Comparison of ENCODE assay signal across 17 cellular contexts in genomic region chr7:1829111-1829510, GRCh38.
DNase-seq lines count a peak whose midpoint lies in the region; ATAC-seq and TF ChIP-seq lines count a peak whose summit lies in the region.
"Had no signal": no experiment of that assay in that cellular context is flagged by ENCODE, and none has a peak within 500 bp of the region (broad histone marks: within the 10 kb centered on the region; RNA-seq: fewer than 3 reads in every experiment).

No MANE protein-coding gene starts in this region.

- no peak for TF ChIP-seq CTCF in upper lobe of left lung (IDR thresholded peaks at IDR 0.05)

- no peak overlapping the region for H3K27ac Mint-ChIP-seq in activated naive CD4-positive, alpha-beta T cell treated with anti-CD3 and anti-CD28 coated beads, Interleukin-2, amount 10 ng/mL, durations not matched to agents 7 days and 5 days
- H3K27ac Mint-ChIP-seq: H9 had no signal

- TF ChIP-seq POLR2A in upper lobe of left lung (IDR thresholded peaks at IDR 0.05): no peak

- no peaks in the 10 kb centered on the region for H3K27me3 ChIP-seq in upper lobe of left lung
- no peaks in the 10 kb centered on the region for H3K27me3 ChIP-seq in effector memory CD4-positive, alpha-beta T cell (replicated peaks; ENCODE audit: control insufficient read depth, insufficient read depth, low read length, poor library complexity, severe bottlenecking)
- H3K27me3 ChIP-seq: BLaER1 treated with 17β-estradiol and CSF1 and Interleukin-3, amounts not matched to agents 10 nM and 100 nM had no signal

- H3K9me3 Mint-ChIP-seq in activated naive CD4-positive, alpha-beta T cell treated with anti-CD3 and anti-CD28 coated beads, Interleukin-2, amount 10 ng/mL, durations not matched to agents 7 days and 5 days: peaks cover 23% of the 10 kb centered on the region

- CTCF ChIA-PET in activated naive CD4-positive, alpha-beta T cell treated with anti-CD3 and anti-CD28 coated beads, Interleukin-2, amount 10 ng/mL, durations not matched to agents 7 days and 5 days (lab: Charles Lee): no interaction called here

- no peaks in the 10 kb centered on the region for H3K27me3 Mint-ChIP-seq in activated naive CD4-positive, alpha-beta T cell treated with anti-CD3 and anti-CD28 coated beads, Interleukin-2, amount 10 ng/mL, durations not matched to agents 7 days and 5 days

- TF ChIP-seq EP300 in upper lobe of left lung (IDR thresholded peaks at IDR 0.05): no peak

- ATAC-seq in upper lobe of left lung (ENCODE audit: low FRiP score in 2 of 2) (no peak), GM18870 (IDR thresholded peaks at IDR 0.05; ENCODE audit: unreplicated experiment) (no peak)

- WGBS in upper lobe of left lung, 2 donors: 93 to 97% methylated on average over 16 to 22 of the region's 22 CpGs

- H3K36me3 Mint-ChIP-seq in activated naive CD4-positive, alpha-beta T cell treated with anti-CD3 and anti-CD28 coated beads, Interleukin-2, amount 10 ng/mL, durations not matched to agents 7 days and 5 days: peaks cover 21% of the 10 kb centered on the region

- peaks cover 0 to 6% (median 0%) of the 10 kb centered on the region in 4 donors for H3K9me3 ChIP-seq in upper lobe of left lung
- H3K9me3 ChIP-seq in effector memory CD4-positive, alpha-beta T cell (ENCODE audit: control insufficient read depth, low read length): no peaks in the 10 kb centered on the region

- H3K36me3 ChIP-seq in upper lobe of left lung: no peaks in the 10 kb centered on the region
- no peaks in the 10 kb centered on the region for H3K36me3 ChIP-seq in effector memory CD4-positive, alpha-beta T cell (ENCODE audit: control insufficient read depth, insufficient read depth, low read length)

- H3K4me1 ChIP-seq in upper lobe of left lung: no peaks in the 10 kb centered on the region
- H3K4me1 ChIP-seq in effector memory CD4-positive, alpha-beta T cell (ENCODE audit: control insufficient read depth, insufficient read depth, low read length, poor library complexity, severe bottlenecking): peaks cover 4% of the 10 kb centered on the region

- H3K4me1 Mint-ChIP-seq in activated naive CD4-positive, alpha-beta T cell treated with anti-CD3 and anti-CD28 coated beads, Interleukin-2, amount 10 ng/mL, durations not matched to agents 7 days and 5 days: peaks cover 7% of the 10 kb centered on the region
- H3K4me1 Mint-ChIP-seq: H9 had no signal

- DNase-seq in activated naive CD4-positive, alpha-beta T cell treated with anti-CD3 and anti-CD28 coated beads, Interleukin-2, amount 10 ng/mL, durations not matched to agents 7 days and 5 days: peak; percentile 10
- no peak for DNase-seq in activated naive CD4-positive, alpha-beta T cell treated with Interleukin-2 at 50 U/mL for 16 hours
- DNase-seq in effector CD4-positive, alpha-beta T cell: peak; percentile 1
- DNase-seq in mesenteric fat pad (ENCODE audit: low spot score) (peak; percentile 68), upper lobe of left lung (peak; percentile 14 to 70), NCI-H748 (lab: John Stamatoyannopoulos, UW; ENCODE audit: unreplicated experiment) (no peak)
- no peak for DNase-seq in effector memory CD4-positive, alpha-beta T cell
- DNase-seq: DMS 273 treated with DMSO at 0.1 percent for 48 hours, H9, KG1, NCI-H1092, NCI-H1694, NCI-H345, NCI-H526 treated with DMSO at 0.1 percent for 48 hours had no signal

- no peak overlapping the region for H3K27ac ChIP-seq in upper lobe of left lung
- H3K27ac ChIP-seq in effector memory CD4-positive, alpha-beta T cell (ENCODE audit: insufficient read depth, low read length, poor library complexity, severe bottlenecking): no peak overlapping the region
- H3K27ac ChIP-seq: BLaER1 treated with 17β-estradiol and CSF1 and Interleukin-3, amounts not matched to agents 10 nM and 100 nM; RWPE1 had no signal

- no peak overlapping the region for H3K4me3 Mint-ChIP-seq in activated naive CD4-positive, alpha-beta T cell treated with anti-CD3 and anti-CD28 coated beads, Interleukin-2, amount 10 ng/mL, durations not matched to agents 7 days and 5 days
- H3K4me3 Mint-ChIP-seq: H9 had no signal

- H3K4me3 ChIP-seq in upper lobe of left lung: no peak overlapping the region
- no peak overlapping the region for H3K4me3 ChIP-seq in effector memory CD4-positive, alpha-beta T cell (ENCODE audit: insufficient read depth, low read depth, low read length, poor library complexity, severe bottlenecking)
- H3K4me3 ChIP-seq: BLaER1 treated with 17β-estradiol and CSF1 and Interleukin-3, amounts not matched to agents 10 nM and 100 nM had no signal

Comparison
In these comparisons a context has a peak if more than half of its experiments do, and no peak if none do; other contexts are left out.
1. DNase-seq: peak in activated naive CD4-positive, alpha-beta T cell treated with anti-CD3 and anti-CD28 coated beads, Interleukin-2, amount 10 ng/mL, durations not matched to agents 7 days and 5 days (single experiment), effector CD4-positive, alpha-beta T cell (single experiment), mesenteric fat pad (single experiment) and upper lobe of left lung (2 of 2); none in activated naive CD4-positive, alpha-beta T cell treated with Interleukin-2 at 50 U/mL for 16 hours (single experiment), effector memory CD4-positive, alpha-beta T cell (0 of 3) and NCI-H748 (single experiment).